1 cellular context compared by ENCODE assay signal in the genomic region with DNA sequence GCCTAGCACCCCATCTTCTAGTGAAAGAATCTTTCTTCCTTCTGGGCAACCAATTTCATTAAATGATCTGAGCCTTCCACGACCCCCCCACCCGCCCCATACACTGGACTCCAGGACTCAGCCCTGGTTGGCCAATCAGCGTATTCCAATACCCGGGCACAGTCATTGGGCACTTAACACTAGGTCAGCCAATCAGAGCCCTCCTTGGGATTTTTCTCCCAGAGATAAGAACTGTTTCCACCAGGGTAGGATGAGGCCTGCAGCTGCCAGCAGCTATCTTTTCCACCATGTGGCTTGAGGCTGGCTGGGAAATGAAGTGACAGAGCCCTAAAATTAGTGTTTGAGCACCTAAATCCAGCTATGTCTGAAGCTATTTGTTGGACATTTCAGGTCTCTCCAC.
TF ChIP-seq lines count a peak whose summit lies in the region.

No MANE protein-coding gene starts in this region.

TF ChIP-seq in HCT116, 20 proteins besides CTCF, POLR2A, EP300 and RAD21 (continued from another document):
- TF ChIP-seq, protein P1, sequence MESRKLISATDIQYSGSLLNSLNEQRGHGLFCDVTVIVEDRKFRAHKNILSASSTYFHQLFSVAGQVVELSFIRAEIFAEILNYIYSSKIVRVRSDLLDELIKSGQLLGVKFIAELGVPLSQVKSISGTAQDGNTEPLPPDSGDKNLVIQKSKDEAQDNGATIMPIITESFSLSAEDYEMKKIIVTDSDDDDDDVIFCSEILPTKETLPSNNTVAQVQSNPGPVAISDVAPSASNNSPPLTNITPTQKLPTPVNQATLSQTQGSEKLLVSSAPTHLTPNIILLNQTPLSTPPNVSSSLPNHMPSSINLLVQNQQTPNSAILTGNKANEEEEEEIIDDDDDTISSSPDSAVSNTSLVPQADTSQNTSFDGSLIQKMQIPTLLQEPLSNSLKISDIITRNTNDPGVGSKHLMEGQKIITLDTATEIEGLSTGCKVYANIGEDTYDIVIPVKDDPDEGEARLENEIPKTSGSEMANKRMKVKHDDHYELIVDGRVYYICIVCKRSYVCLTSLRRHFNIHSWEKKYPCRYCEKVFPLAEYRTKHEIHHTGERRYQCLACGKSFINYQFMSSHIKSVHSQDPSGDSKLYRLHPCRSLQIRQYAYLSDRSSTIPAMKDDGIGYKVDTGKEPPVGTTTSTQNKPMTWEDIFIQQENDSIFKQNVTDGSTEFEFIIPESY (IDR thresholded peaks at IDR 0.05; ENCODE audit: extremely low read depth, insufficient replicate concordance, low read length) = no peak
- TF ChIP-seq SRF (IDR thresholded peaks at IDR 0.05; ENCODE audit: low read depth) (no peak), CEBPB (IDR thresholded peaks at IDR 0.05; ENCODE audit: low read depth) (no peak)
- TF ChIP-seq, protein P2, sequence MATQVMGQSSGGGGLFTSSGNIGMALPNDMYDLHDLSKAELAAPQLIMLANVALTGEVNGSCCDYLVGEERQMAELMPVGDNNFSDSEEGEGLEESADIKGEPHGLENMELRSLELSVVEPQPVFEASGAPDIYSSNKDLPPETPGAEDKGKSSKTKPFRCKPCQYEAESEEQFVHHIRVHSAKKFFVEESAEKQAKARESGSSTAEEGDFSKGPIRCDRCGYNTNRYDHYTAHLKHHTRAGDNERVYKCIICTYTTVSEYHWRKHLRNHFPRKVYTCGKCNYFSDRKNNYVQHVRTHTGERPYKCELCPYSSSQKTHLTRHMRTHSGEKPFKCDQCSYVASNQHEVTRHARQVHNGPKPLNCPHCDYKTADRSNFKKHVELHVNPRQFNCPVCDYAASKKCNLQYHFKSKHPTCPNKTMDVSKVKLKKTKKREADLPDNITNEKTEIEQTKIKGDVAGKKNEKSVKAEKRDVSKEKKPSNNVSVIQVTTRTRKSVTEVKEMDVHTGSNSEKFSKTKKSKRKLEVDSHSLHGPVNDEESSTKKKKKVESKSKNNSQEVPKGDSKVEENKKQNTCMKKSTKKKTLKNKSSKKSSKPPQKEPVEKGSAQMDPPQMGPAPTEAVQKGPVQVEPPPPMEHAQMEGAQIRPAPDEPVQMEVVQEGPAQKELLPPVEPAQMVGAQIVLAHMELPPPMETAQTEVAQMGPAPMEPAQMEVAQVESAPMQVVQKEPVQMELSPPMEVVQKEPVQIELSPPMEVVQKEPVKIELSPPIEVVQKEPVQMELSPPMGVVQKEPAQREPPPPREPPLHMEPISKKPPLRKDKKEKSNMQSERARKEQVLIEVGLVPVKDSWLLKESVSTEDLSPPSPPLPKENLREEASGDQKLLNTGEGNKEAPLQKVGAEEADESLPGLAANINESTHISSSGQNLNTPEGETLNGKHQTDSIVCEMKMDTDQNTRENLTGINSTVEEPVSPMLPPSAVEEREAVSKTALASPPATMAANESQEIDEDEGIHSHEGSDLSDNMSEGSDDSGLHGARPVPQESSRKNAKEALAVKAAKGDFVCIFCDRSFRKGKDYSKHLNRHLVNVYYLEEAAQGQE (IDR thresholded peaks at IDR 0.05; ENCODE audit: low read depth) = no peak
- TF ChIP-seq, protein P3, sequence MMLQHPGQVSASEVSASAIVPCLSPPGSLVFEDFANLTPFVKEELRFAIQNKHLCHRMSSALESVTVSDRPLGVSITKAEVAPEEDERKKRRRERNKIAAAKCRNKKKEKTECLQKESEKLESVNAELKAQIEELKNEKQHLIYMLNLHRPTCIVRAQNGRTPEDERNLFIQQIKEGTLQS (IDR thresholded peaks at IDR 0.05) = no peak
